ENCODE assay signal across 1 cellular context in genomic region chr7:95476904-95477594, GRCh38.
TF ChIP-seq lines count a peak whose summit lies in the region.

No MANE protein-coding gene starts in this region.

TF ChIP-seq in SK-N-SH, 30 proteins besides CTCF, POLR2A, EP300 and RAD21 (continued from another document):
- TF ChIP-seq TCF12 (IDR thresholded peaks at IDR 0.05) (peak; percentile 41), EZH2phosphoT487 (IDR thresholded peaks at IDR 0.05; ENCODE audit: borderline replicate concordance, low read depth) (no peak), FOSL2 (IDR thresholded peaks at IDR 0.05; ENCODE audit: borderline replicate concordance, low read depth) (no peak), RXRA (IDR thresholded peaks at IDR 0.05; ENCODE audit: borderline replicate concordance, low read depth) (no peak), FOXM1 (IDR thresholded peaks at IDR 0.05; ENCODE audit: low read depth) (no peak), FOXJ3 (CRISPR knock-in tag; IDR thresholded peaks at IDR 0.05) (no peak), SMC3 (IDR thresholded peaks at IDR 0.05; ENCODE audit: low read depth, low read length) (peak; percentile 88), RFX5 (IDR thresholded peaks at IDR 0.05; ENCODE audit: low read length) (peak; percentile 30; the same call in 1 of the 2 replicates), CHD2 (IDR thresholded peaks at IDR 0.05; ENCODE audit: low read length, partially characterized antibody) (peak; percentile 60), MXI1 (IDR thresholded peaks at IDR 0.05; ENCODE audit: low read depth, low read length) (peak; percentile 16; the same call in 1 of the 2 replicates), USF2 (IDR thresholded peaks at IDR 0.05; ENCODE audit: borderline replicate concordance, low read depth, low read length) (no peak), MAX (IDR thresholded peaks at IDR 0.05; ENCODE audit: low read depth) (no peak), USF1 (IDR thresholded peaks at IDR 0.05; ENCODE audit: borderline replicate concordance, low read depth) (no peak), GABPA (IDR thresholded peaks at IDR 0.05; ENCODE audit: low read depth) (no peak; the same call in 1 of the 2 replicates), GATA2 (CRISPR knock-in tag; IDR thresholded peaks at IDR 0.05) (no peak), ELF1 (IDR thresholded peaks at IDR 0.05) (peak; percentile 87), YY1 (IDR thresholded peaks at IDR 0.05; ENCODE audit: low read depth) (no peak), RCOR1 (IDR thresholded peaks at IDR 0.05; ENCODE audit: low read length) (peak; percentile 49; the same call in 1 of the 2 replicates), JUND (IDR thresholded peaks at IDR 0.05) (no peak), IRF3 (IDR thresholded peaks at IDR 0.05; ENCODE audit: low read depth, low read length) (no peak)
TF ChIP-seq in SK-N-SH: peak in this region for 7.
